8 cellular contexts compared by ENCODE assay signal in genomic region chr7:151244156-151244870, GRCh38. TPM values are rescaled to one million over a fixed set of nuclear protein-coding genes. Genes with fewer than 3 reads are reported as not detected.
DNase-seq lines count a peak whose midpoint lies in the region; ATAC-seq, FAIRE-seq and TF ChIP-seq lines count a peak whose summit lies in the region.

No MANE protein-coding gene starts in this region.

- H3K9ac ChIP-seq in NT2/D1 (ENCODE audit: insufficient read length, low read depth), result peak overlapping the region; percentile 32

- peaks cover 4% of the 10 kb centered on the region for H3K36me3 Mint-ChIP-seq in progenitor cell of endocrine pancreas (ENCODE audit: insufficient read depth)

- H3K4me1 ChIP-seq in BE2C (peaks cover 13% of the 10 kb centered on the region), NT2/D1 (ENCODE audit: insufficient read depth, insufficient read length) (peaks cover 21% of the 10 kb centered on the region), foreskin keratinocyte (peaks cover 3% of the 10 kb centered on the region)

- H3K9me3 Mint-ChIP-seq in progenitor cell of endocrine pancreas (ENCODE audit: low read depth), result no peaks in the 10 kb centered on the region

- no peak overlapping the region for H3K27ac ChIP-seq in foreskin keratinocyte

- DNase-seq in BE2C, result peak; percentile 66
- no peak for DNase-seq in GM19239 (ENCODE audit: insufficient read length, low spot score)
- DNase-seq in NT2/D1 (ENCODE audit: low read depth, low spot score), result no peak
- DNase-seq in activated effector memory CD4-positive, alpha-beta T cell treated with Interleukin-2 at 50 U/mL for 16 hours, result peak; percentile 36
- DNase-seq in foreskin keratinocyte, result no peak
- DNase-seq in progenitor cell of endocrine pancreas (ENCODE audit: low spot score, unreplicated experiment), result no peak
- DNase-seq in 8988T, result no peak

- peaks cover 12% of the 10 kb centered on the region for H3K27me3 Mint-ChIP-seq in progenitor cell of endocrine pancreas

- peak; percentile 92 for FAIRE-seq in GM19239 (lab: Jason Lieb, UNC)

- H3K27me3 ChIP-seq in BE2C, result peaks cover 4% of the 10 kb centered on the region
- peaks cover 39% of the 10 kb centered on the region for H3K27me3 ChIP-seq in NT2/D1 (ENCODE audit: insufficient read depth, insufficient read length)
- H3K27me3 ChIP-seq in foreskin keratinocyte, result peaks cover 40% of the 10 kb centered on the region

- no peak for ATAC-seq in foreskin keratinocyte
- ATAC-seq in GM21529 (IDR thresholded peaks at IDR 0.05; ENCODE audit: unreplicated experiment), result no peak

- peak overlapping the region; percentile 41 for H3K4me3 Mint-ChIP-seq in progenitor cell of endocrine pancreas (ENCODE audit: low read depth)

- H3K36me3 ChIP-seq in BE2C (peaks cover 3% of the 10 kb centered on the region; the same call in 1 of the 2 replicates), NT2/D1 (ENCODE audit: insufficient read depth, insufficient read length, low read length) (peaks cover 12% of the 10 kb centered on the region)

- H3K9me3 ChIP-seq in BE2C (no peaks in the 10 kb centered on the region), NT2/D1 (ENCODE audit: insufficient read depth, low read length) (no peaks in the 10 kb centered on the region)

- H3K27ac Mint-ChIP-seq in progenitor cell of endocrine pancreas, result no peak overlapping the region

- peaks cover 12% of the 10 kb centered on the region for H3K4me1 Mint-ChIP-seq in progenitor cell of endocrine pancreas (ENCODE audit: low read depth)

- TF ChIP-seq CTCF in BE2C (IDR thresholded peaks at IDR 0.05; ENCODE audit: low read depth, low read length) (peak; percentile 96), foreskin keratinocyte (conservative IDR thresholded peaks at IDR 0.05) (peak; percentile 82), progenitor cell of endocrine pancreas (IDR thresholded peaks at IDR 0.05; ENCODE audit: unreplicated experiment) (peak; percentile 81)

- H3K4me3 ChIP-seq in BE2C (ENCODE audit: low read depth, low read length) (no peak overlapping the region), NT2/D1 (ENCODE audit: insufficient read length, low read depth) (no peak overlapping the region)

RNA-seq across cellular contexts. Expression of gene SMARCD3, which starts 4.2 kb away (rescaled TPM):
- polyA plus RNA-seq in BE2C (2012; ENCODE audit: insufficient read depth, insufficient read length, low read depth), result 30.0 TPM
- total RNA-seq in foreskin keratinocyte (3.5 and 4.5 TPM in 2 replicates), progenitor cell of endocrine pancreas (51.1 and 52.9 TPM in 2 replicates)
- 3.6 and 4.7 TPM in 2 replicates for polyA plus RNA-seq in foreskin keratinocyte

RNA-seq across cellular contexts. Expression of gene CHPF2, which starts 12.0 kb away (rescaled TPM):
- polyA plus RNA-seq in BE2C (2012; ENCODE audit: insufficient read depth, insufficient read length, low read depth), result 37.1 TPM
- total RNA-seq in foreskin keratinocyte (36.8 and 46.0 TPM in 2 replicates), progenitor cell of endocrine pancreas (41.4 and 42.2 TPM in 2 replicates)
- polyA plus RNA-seq in foreskin keratinocyte, result 27.1 and 33.2 TPM in 2 replicates

RNA-seq across cellular contexts. Expression of gene ABCF2, which starts 17.3 kb away (rescaled TPM):
- polyA plus RNA-seq in BE2C (2012; ENCODE audit: insufficient read depth, insufficient read length, low read depth), result 64.7 TPM
- total RNA-seq in foreskin keratinocyte (64.5 and 71.5 TPM in 2 replicates), progenitor cell of endocrine pancreas (48.7 and 55.1 TPM in 2 replicates)
- 41.6 and 49.3 TPM in 2 replicates for polyA plus RNA-seq in foreskin keratinocyte

RNA-seq across cellular contexts. Expression of gene H2BK1, which starts 34.0 kb away (rescaled TPM):
- not detected for polyA plus RNA-seq in BE2C (2012; ENCODE audit: insufficient read depth, insufficient read length, low read depth)
- not detected in 2 replicates for total RNA-seq in foreskin keratinocyte
- not detected in 2 replicates for polyA plus RNA-seq in foreskin keratinocyte
- not detected in 2 replicates for total RNA-seq in progenitor cell of endocrine pancreas

RNA-seq across cellular contexts. Expression of gene ASB10, which starts 57.3 kb away (rescaled TPM):
- polyA plus RNA-seq in BE2C (2012; ENCODE audit: insufficient read depth, insufficient read length, low read depth), result not detected
- not detected in 2 replicates for total RNA-seq in foreskin keratinocyte
- polyA plus RNA-seq in foreskin keratinocyte, result not detected in 2 replicates
- total RNA-seq in progenitor cell of endocrine pancreas, result not detected in 2 replicates

Comparison
In these comparisons a context has a peak if more than half of its experiments do, and no peak if none do; other contexts are left out.
1. DNase-seq: peak in BE2C (single experiment) and activated effector memory CD4-positive, alpha-beta T cell treated with Interleukin-2 at 50 U/mL for 16 hours (single experiment); none in GM19239 (single experiment), NT2/D1 (single experiment), foreskin keratinocyte (0 of 2), progenitor cell of endocrine pancreas (single experiment) and 8988T (single experiment).
2. Peak in every context shown above with its lines, with median percentiles within 50 percentile points of each other: CTCF ChIP-seq.